ENCODE assay signal across 15 cellular contexts in the genomic region with DNA sequence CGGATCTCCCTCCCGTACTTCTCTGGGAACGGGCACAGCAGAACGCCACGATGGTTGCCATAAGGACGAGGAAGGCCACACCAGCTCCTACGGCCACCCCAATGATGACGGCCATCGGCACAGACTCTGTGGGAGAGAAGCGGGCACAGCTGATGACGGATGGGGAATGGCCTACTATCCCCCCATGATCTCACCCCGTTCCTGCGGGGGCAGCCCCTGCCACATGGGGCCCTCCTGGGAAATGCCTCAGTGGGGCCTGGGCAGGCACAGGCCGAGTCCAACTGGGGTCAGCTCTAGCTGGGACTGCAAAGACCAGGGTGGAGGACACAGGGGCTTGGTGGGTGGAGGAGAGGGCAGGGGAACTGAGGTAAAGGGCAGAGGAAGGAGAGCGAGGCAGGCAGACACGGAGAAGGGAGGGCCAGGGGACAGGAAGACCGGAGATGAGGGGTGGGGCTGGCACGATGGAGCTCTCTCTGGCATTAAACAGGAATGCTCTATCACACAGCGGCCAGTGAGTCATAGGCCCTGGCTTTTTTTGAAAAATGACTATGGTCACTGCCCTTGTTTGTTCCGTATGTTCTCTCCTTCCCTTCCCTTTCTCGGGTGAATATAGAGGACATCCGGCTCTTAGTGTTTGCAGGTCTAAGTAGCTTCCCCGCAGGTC.
A peak's percentile ranks its signal among the peaks of the same experiment; 100 is the strongest.
DNase-seq lines count a peak whose midpoint lies in the region; ATAC-seq and TF ChIP-seq lines count a peak whose summit lies in the region.
"Had no signal": no experiment of that assay in that cellular context is flagged by ENCODE, and none has a peak within 500 bp of the region (broad histone marks: within the 10 kb centered on the region; RNA-seq: fewer than 3 reads in every experiment).

No MANE protein-coding gene starts in this region.

- H2BK20ac ChIP-seq in H9 (ENCODE audit: low read depth, low read length, poor library complexity, severe bottlenecking), result no peak overlapping the region

- no peaks in the 10 kb centered on the region for H3K9me2 ChIP-seq in PC-3 (replicated peaks; ENCODE audit: low read length)

- H3K56ac ChIP-seq in H9 (ENCODE audit: insufficient read length, low read depth, low read length), result no peak overlapping the region

- DNase-seq in AG08395 (ENCODE audit: low spot score) (peak; percentile 96), PC-3 (peak; percentile 98), fibroblast of lung (ENCODE audit: low read depth in 2 of 2) (peak; percentile 76 to 83), non-pigmented ciliary epithelial cell (ENCODE audit: low read depth) (peak; percentile 10), H9 (no peak), NCI-H82 (lab: John Stamatoyannopoulos, UW) (no peak)
- DNase-seq: activated CD4-positive, alpha-beta T cell treated with anti-CD3 and anti-CD28 coated beads, Interleukin-2, amount 50 U/mL, for 1 hour; CD8-positive, alpha-beta memory T cell; naive B cell; NCI-H510A treated with DMSO at 0.1 percent for 48 hours; stimulated activated naive CD8-positive, alpha-beta T cell treated with anti-CD3 and anti-CD28 coated beads, Interleukin-15, Interleukin-2, amounts not matched to agents 100 U/mL and 50 U/mL, for 24 hours had no signal

- no peak for TF ChIP-seq CTCF in PC-3 (conservative IDR thresholded peaks at IDR 0.05; ENCODE audit: low read depth, low read length)
- no peak for TF ChIP-seq CTCF in fibroblast of lung (conservative IDR thresholded peaks at IDR 0.05 in 1 of 2, IDR thresholded peaks at IDR 0.05 in 1 of 2; ENCODE audit: low read depth in 1 of 2, low read length in 2 of 2)
- TF ChIP-seq CTCF in H9 (conservative IDR thresholded peaks at IDR 0.05), result no peak

- no peaks in the 10 kb centered on the region for H3K79me2 ChIP-seq in PC-3 (ENCODE audit: low read length)
- H3K79me2 ChIP-seq in fibroblast of lung (ENCODE audit: control insufficient read depth, insufficient read depth, low read length), result no peaks in the 10 kb centered on the region
- H3K79me2 ChIP-seq in H9 (ENCODE audit: insufficient read depth, low read length), result no peaks in the 10 kb centered on the region; the same call in 1 of the 2 replicates

- H2BK120ac ChIP-seq in H9 (ENCODE audit: low read depth, low read length, poor library complexity, severe bottlenecking), result no peak overlapping the region

- H2AK5ac ChIP-seq in H9 (ENCODE audit: insufficient read length, low read length), result no peak overlapping the region

- H3K4me3 ChIP-seq in PC-3 (ENCODE audit: low read length) (no peak overlapping the region), fibroblast of lung (replicated peaks in 1 of 4; ENCODE audit: control extremely low read depth in 1 of 4, insufficient read depth in 1 of 4, low read depth in 3 of 4, low read length in 4 of 4) (no peak overlapping the region)

- peak overlapping the region; percentile 93 for H3K27ac ChIP-seq in PC-3 (ENCODE audit: low read length)
- peak overlapping the region; percentile 72 for H3K27ac ChIP-seq in fibroblast of lung (ENCODE audit: insufficient read depth, low read length)
- H3K27ac ChIP-seq in H9 (ENCODE audit: insufficient read length, low read depth, low read length), result no peak overlapping the region
- H3K27ac ChIP-seq: HL-60 had no signal

- no peak overlapping the region for H4K5ac ChIP-seq in H9 (ENCODE audit: insufficient read length, low read depth, low read length)

- POLR2A ChIA-PET in PC-3 (lab: Charles Lee; ENCODE audit: unreplicated experiment), result interaction anchor here (0.5 to 0.7 kb wide), 5 partner anchors 10 to 1808 kb away, joined by 3 to 6 read pairs (median 3); no protein-coding TSS in a partner anchor

- H3K18ac ChIP-seq in H9 (ENCODE audit: insufficient read length, low read depth, low read length), result no peak overlapping the region

- no peak overlapping the region for H3T11ph ChIP-seq in H9 (ENCODE audit: low read length)

- no peak overlapping the region; a peak in 1 of 7 replicates for H3K27ac Mint-ChIP-seq in H9
- H3K27ac Mint-ChIP-seq: CD8-positive, alpha-beta memory T cell had no signal

- BruUV-seq in PC-3 (replicated peaks; lab: Mats Ljungman, UMichigan), result TSS peak; percentile 77

- H3K27me3 ChIP-seq in PC-3 (ENCODE audit: low read length) (no peaks in the 10 kb centered on the region), fibroblast of lung (ENCODE audit: control insufficient read depth, insufficient read depth, low read length) (no peaks in the 10 kb centered on the region), H9 (ENCODE audit: insufficient read depth, low read length) (no peaks in the 10 kb centered on the region)

- H3K36me3 ChIP-seq in PC-3 (ENCODE audit: low read depth, low read length), result no peaks in the 10 kb centered on the region
- H3K36me3 ChIP-seq in fibroblast of lung (ENCODE audit: control insufficient read depth, insufficient read depth, low read length), result no peaks in the 10 kb centered on the region

- no peak overlapping the region for H2BK15ac ChIP-seq in H9 (ENCODE audit: low read depth, low read length)

- no peak overlapping the region for H3K4me3 Mint-ChIP-seq in H9
- H3K4me3 Mint-ChIP-seq: central memory CD8-positive, alpha-beta T cell; naive B cell had no signal

- H3K9me3 Mint-ChIP-seq in H9, result no peaks in the 10 kb centered on the region
- H3K9me3 Mint-ChIP-seq: CD8-positive, alpha-beta memory T cell; central memory CD8-positive, alpha-beta T cell; naive B cell had no signal

- H4K20me1 ChIP-seq in PC-3 (ENCODE audit: low read length) (no peaks in the 10 kb centered on the region), fibroblast of lung (ENCODE audit: control insufficient read depth, extremely low read depth, insufficient read depth, low read length) (no peaks in the 10 kb centered on the region), H9 (ENCODE audit: control insufficient read depth, insufficient read depth, insufficient read length) (no peaks in the 10 kb centered on the region)

- no peak overlapping the region for H3K23ac ChIP-seq in H9 (ENCODE audit: insufficient read length, low read depth, low read length)

- H3K79me1 ChIP-seq in H9 (ENCODE audit: insufficient read depth, low read depth, low read length, poor library complexity, severe bottlenecking), result no peaks in the 10 kb centered on the region

- H2BK12ac ChIP-seq in H9 (ENCODE audit: insufficient read length, low read depth, low read length), result no peak overlapping the region

- H3K27me3 Mint-ChIP-seq in H9 (ENCODE audit: low read depth), result no peaks in the 10 kb centered on the region; the same call in 1 of the 2 replicates
- H3K27me3 Mint-ChIP-seq: central memory CD8-positive, alpha-beta T cell; naive B cell had no signal

- ATAC-seq in PC-3 (peak; percentile 86), HG03342 (IDR thresholded peaks at IDR 0.05; ENCODE audit: unreplicated experiment) (no peak), GM19395 (IDR thresholded peaks at IDR 0.05; ENCODE audit: unreplicated experiment) (no peak)
- ATAC-seq: stimulated activated naive CD8-positive, alpha-beta T cell treated with anti-CD3 and anti-CD28 coated beads, Interleukin-15, Interleukin-2, amounts not matched to agents 100 U/mL and 50 U/mL, for 24 hours had no signal

- no peaks in the 10 kb centered on the region for H3K9me3 ChIP-seq in PC-3 (ENCODE audit: low read length)
- H3K9me3 ChIP-seq in fibroblast of lung (ENCODE audit: control insufficient read depth, insufficient read depth, low read depth, low read length), result no peaks in the 10 kb centered on the region
- H3K9me3 ChIP-seq in H9 (ENCODE audit: control insufficient read depth, low read depth, low read length), result no peaks in the 10 kb centered on the region

- H4K91ac ChIP-seq in H9 (ENCODE audit: insufficient read length, low read depth, low read length), result no peak overlapping the region

- H3K23me2 ChIP-seq in H9 (ENCODE audit: insufficient read length, low read depth, low read length, poor library complexity, severe bottlenecking), result no peaks in the 10 kb centered on the region

- H2AFZ ChIP-seq in PC-3 (ENCODE audit: low read length), result peak overlapping the region; percentile 57
- H2AFZ ChIP-seq in fibroblast of lung (ENCODE audit: low read length), result peak overlapping the region; percentile 73
- no peak overlapping the region for H2AFZ ChIP-seq in H9 (ENCODE audit: low read length)

- peaks cover 25% of the 10 kb centered on the region for H3K4me1 ChIP-seq in PC-3 (ENCODE audit: insufficient read depth, low read length)
- peaks cover 16% of the 10 kb centered on the region for H3K4me1 ChIP-seq in fibroblast of lung (ENCODE audit: control insufficient read depth, extremely low read depth, insufficient read depth, low read length)
- no peaks in the 10 kb centered on the region; the same call in 1 of the 2 replicates for H3K4me1 ChIP-seq in H9 (ENCODE audit: insufficient read depth, low read length)

- H3K9ac ChIP-seq in PC-3 (ENCODE audit: low read length) (peak overlapping the region; percentile 80), fibroblast of lung (ENCODE audit: insufficient read depth, low read length) (no peak overlapping the region), H9 (ENCODE audit: extremely low read depth, insufficient read length, low read length) (no peak overlapping the region)

- no peaks in the 10 kb centered on the region for H3K36me3 Mint-ChIP-seq in H9 (ENCODE audit: insufficient read depth in 1 of 3, low read depth in 3 of 3)
- H3K36me3 Mint-ChIP-seq: CD8-positive, alpha-beta memory T cell; naive B cell had no signal

- H2BK5ac ChIP-seq in H9 (ENCODE audit: insufficient read length, low read length), result no peak overlapping the region

- no CpG with 5 or more reads among the region's 23 CpGs for WGBS in H9 (ENCODE audit: extremely low coverage, insufficient read length, low lambda C conversion rate)

- CTCF ChIA-PET in PC-3 (lab: Charles Lee), result interaction anchor here (0.5 to 1.3 kb wide), 5 partner anchors 9 to 549 kb away, joined by 3 to 7 read pairs (median 4); no protein-coding TSS in a partner anchor

- no peak overlapping the region; the same call in 1 of the 2 replicates for H3K14ac ChIP-seq in H9 (ENCODE audit: insufficient read depth, low read length)

- intact Hi-C loops in PC-3 (cut with micrococcal nuclease), result loop anchor here (1.0 to 2.0 kb wide), 4 partner anchors 28 to 121 kb away; a partner anchor contains a TSS

- H3K4me1 Mint-ChIP-seq in H9, result peaks cover 19 to 26% of the 10 kb centered on the region in 2 experiments
- H3K4me1 Mint-ChIP-seq: CD8-positive, alpha-beta memory T cell; central memory CD8-positive, alpha-beta T cell had no signal

- H4K8ac ChIP-seq in H9 (replicated peaks; ENCODE audit: insufficient read length, low read depth, low read length), result no peak overlapping the region

- H3F3A ChIP-seq in PC-3 (ENCODE audit: low read length, unreplicated experiment), result no peaks in the 10 kb centered on the region

- H3K4me2 ChIP-seq in PC-3 (ENCODE audit: low read length) (peak overlapping the region; percentile 63), fibroblast of lung (ENCODE audit: extremely low read depth, insufficient read depth, low read length) (peak overlapping the region; percentile 68), H9 (ENCODE audit: insufficient read depth, insufficient read length, low read length) (no peak overlapping the region)

- H3K4ac ChIP-seq in H9 (ENCODE audit: low read depth, low read length), result no peak overlapping the region

Comparison
In these comparisons a context has a peak if more than half of its experiments do, and no peak if none do; other contexts are left out.
1. DNase-seq: peak in AG08395 (single experiment), PC-3 (single experiment), fibroblast of lung (2 of 2) and non-pigmented ciliary epithelial cell (single experiment); none in H9 (single experiment) and NCI-H82 (single experiment).